Comparison of ENCODE assay signal across 12 cellular contexts in genomic region chr3:37944243-37944955, GRCh38. TPM values are rescaled to one million over a fixed set of nuclear protein-coding genes. Genes with fewer than 3 reads are reported as not detected.
A peak's percentile ranks its signal among the peaks of the same experiment; 100 is the strongest.
DNase-seq lines count a peak whose midpoint lies in the region; ATAC-seq and TF ChIP-seq lines count a peak whose summit lies in the region.
"Had no signal": no experiment of that assay in that cellular context is flagged by ENCODE, and none has a peak within 500 bp of the region (broad histone marks: within the 10 kb centered on the region; RNA-seq: fewer than 3 reads in every experiment).

No MANE protein-coding gene starts in this region.

- intact Hi-C loops in heart left ventricle (cut with DNase I): no loop called here

- 43 to 55% (median 53%) methylated on average over 4 of the region's 4 CpGs for WGBS in heart left ventricle, 4 donors
- WGBS in trophoblast cell (ENCODE audit: extremely low coverage, insufficient coverage, insufficient read length): no CpG with 5 or more reads among the region's 4 CpGs

- H3K79me1 ChIP-seq in trophoblast cell (ENCODE audit: low read length): peaks cover 16% of the 10 kb centered on the region

- TF ChIP-seq CTCF in heart left ventricle (IDR thresholded peaks at IDR 0.05): no peak

- H3K9me3 ChIP-seq in heart left ventricle (no peaks in the 10 kb centered on the region), trophoblast cell (ENCODE audit: insufficient read depth, low read depth, low read length) (no peaks in the 10 kb centered on the region)
- H3K9me3 ChIP-seq: HAP-1 had no signal

- H3K4me2 ChIP-seq in trophoblast cell (ENCODE audit: low read length): no peak overlapping the region

- peak; percentile 26 for ATAC-seq in activated T-helper 17 cell treated with anti-CD3 and anti-CD28 coated beads, Interleukin-2, amount 50 U/mL, for 72 hours (replicated peaks)
- ATAC-seq in heart left ventricle (peak in 3 of 4 donors; percentile 21 to 52 (median 34)), HG03196 (IDR thresholded peaks at IDR 0.05; ENCODE audit: unreplicated experiment) (no peak)
- ATAC-seq: activated T-cell treated with anti-CD3 and anti-CD28 coated beads, Interleukin-2, amount 50 U/mL, for 4 hours had no signal

- no peaks in the 10 kb centered on the region for H3K36me3 Mint-ChIP-seq in activated T-helper 17 cell treated with anti-CD3 and anti-CD28 coated beads, Interleukin-2, amount 50 U/mL, for 72 hours (ENCODE audit: low read depth)

- H3K4me3 Mint-ChIP-seq in activated T-helper 17 cell treated with anti-CD3 and anti-CD28 coated beads, Interleukin-2, amount 50 U/mL, for 72 hours: no peak overlapping the region
- H3K4me3 Mint-ChIP-seq: activated T-cell treated with anti-CD3 and anti-CD28 coated beads, Interleukin-2, amount 50 U/mL, for 4 hours had no signal

- peaks cover 4% of the 10 kb centered on the region for H3K79me2 ChIP-seq in ACC112 (ENCODE audit: control insufficient read depth, insufficient read depth, low read length, unreplicated experiment)
- H3K79me2 ChIP-seq in trophoblast cell (ENCODE audit: control insufficient read depth, insufficient read depth, low read length, poor library complexity): peaks cover 2% of the 10 kb centered on the region

- H4K91ac ChIP-seq in trophoblast cell (ENCODE audit: low read depth, low read length): peak overlapping the region; percentile 59

- H3K9me3 Mint-ChIP-seq in activated T-helper 17 cell treated with anti-CD3 and anti-CD28 coated beads, Interleukin-2, amount 50 U/mL, for 72 hours: no peaks in the 10 kb centered on the region
- H3K9me3 Mint-ChIP-seq: activated T-cell treated with anti-CD3 and anti-CD28 coated beads, Interleukin-2, amount 50 U/mL, for 4 hours had no signal

- no peak overlapping the region for H3K27ac ChIP-seq in ACC112 (ENCODE audit: low read depth, low read length)
- peak overlapping the region in 11 of 12 donors; percentile 33 to 82 (median 61) for H3K27ac ChIP-seq in heart left ventricle
- peak overlapping the region; percentile 53 for H3K27ac ChIP-seq in trophoblast cell (ENCODE audit: low read depth, low read length)

- H3K18ac ChIP-seq in trophoblast cell (ENCODE audit: low read length): peak overlapping the region; percentile 72

- H2BK12ac ChIP-seq in trophoblast cell (ENCODE audit: low read length): peak overlapping the region; percentile 75

- no peaks in the 10 kb centered on the region for H3K27me3 Mint-ChIP-seq in activated T-helper 17 cell treated with anti-CD3 and anti-CD28 coated beads, Interleukin-2, amount 50 U/mL, for 72 hours

- no peak for TF ChIP-seq POLR2A in heart left ventricle (IDR thresholded peaks at IDR 0.05)

- peak overlapping the region; percentile 48 for H3K14ac ChIP-seq in trophoblast cell (ENCODE audit: low read length)

- H2BK5ac ChIP-seq in trophoblast cell (ENCODE audit: low read depth, low read length, poor library complexity): peak overlapping the region; percentile 60

- peaks cover 4% of the 10 kb centered on the region for H3K4me1 Mint-ChIP-seq in activated T-helper 17 cell treated with anti-CD3 and anti-CD28 coated beads, Interleukin-2, amount 50 U/mL, for 72 hours

- DNase-seq in heart left ventricle (no peak), trophoblast cell (peak in 1 of 2 donors; percentile 9), NOMO-1 treated with dmso at 0.1 percent for 144 hours (lab: John Stamatoyannopoulos, UW; ENCODE audit: unreplicated experiment) (no peak), SK-N-DZ (ENCODE audit: low spot score) (no peak)
- DNase-seq in stimulated activated CD4-positive, alpha-beta T cell treated with anti-CD3 and anti-CD28 coated beads, Interleukin-12 subunit alpha, Interleukin-12 subunit beta, amount 100 ng/mL, for 4 hours: no peak
- DNase-seq: activated T-cell treated with anti-CD3 and anti-CD28 coated beads, Interleukin-2, amount 50 U/mL, for 4 hours; cerebellar nuclear complex; nucleus accumbens had no signal

- no peak overlapping the region for H3K23ac ChIP-seq in trophoblast cell (ENCODE audit: low read length)

- H2AFZ ChIP-seq in ACC112 (ENCODE audit: low read length, unreplicated experiment) (no peak overlapping the region), trophoblast cell (ENCODE audit: insufficient read depth, low read length, poor library complexity) (no peak overlapping the region)

- peak overlapping the region; percentile 52 for H2BK120ac ChIP-seq in trophoblast cell (ENCODE audit: insufficient read depth, low read length, poor library complexity)

- H2AK5ac ChIP-seq in trophoblast cell (ENCODE audit: low read length): peak overlapping the region; percentile 77

- no peak overlapping the region for H3K4ac ChIP-seq in trophoblast cell (ENCODE audit: low read depth, low read length)

- H3K4me1 ChIP-seq in ACC112 (ENCODE audit: control insufficient read depth, insufficient read depth, low read length, unreplicated experiment): peaks cover 36% of the 10 kb centered on the region
- peaks cover 12 to 78% (median 59%) of the 10 kb centered on the region in 12 donors for H3K4me1 ChIP-seq in heart left ventricle
- H3K4me1 ChIP-seq in trophoblast cell (ENCODE audit: control insufficient read depth in 1 of 2, insufficient read depth in 2 of 2, low read length in 2 of 2): peaks cover 32 to 38% of the 10 kb centered on the region in 2 experiments
- H3K4me1 ChIP-seq: HAP-1 had no signal

- H3K27me3 ChIP-seq in ACC112 (ENCODE audit: insufficient read depth, low read length) (no peaks in the 10 kb centered on the region), heart left ventricle (no peaks in the 10 kb centered on the region), trophoblast cell (ENCODE audit: insufficient read depth, low read length) (no peaks in the 10 kb centered on the region)

- peak overlapping the region; percentile 26; the same call in 1 of the 2 replicates for H3K4me3 ChIP-seq in ACC112 (ENCODE audit: low read depth, low read length)
- H3K4me3 ChIP-seq in heart left ventricle: peak overlapping the region in 2 of 12 donors; percentile 14 to 29
- H3K4me3 ChIP-seq in trophoblast cell (ENCODE audit: low read depth, low read length): no peak overlapping the region
- H3K4me3 ChIP-seq: HAP-1 had no signal

- H4K8ac ChIP-seq in trophoblast cell (ENCODE audit: low read depth, low read length): peak overlapping the region; percentile 4

- no peak overlapping the region for H3K9ac ChIP-seq in trophoblast cell (ENCODE audit: low read length)

- H3K36me3 ChIP-seq in ACC112 (ENCODE audit: insufficient read depth, low read length) (no peaks in the 10 kb centered on the region), heart left ventricle (peaks cover 0 to 17% (median 0%) of the 10 kb centered on the region in 9 donors), trophoblast cell (ENCODE audit: control insufficient read depth in 1 of 2, insufficient read depth in 2 of 2, low read length in 2 of 2) (no peaks in the 10 kb centered on the region)
- H3K36me3 ChIP-seq: HAP-1 had no signal

- H4K12ac ChIP-seq in trophoblast cell (ENCODE audit: low read depth, low read length): no peak overlapping the region

- no peak overlapping the region for H3K27ac Mint-ChIP-seq in activated T-helper 17 cell treated with anti-CD3 and anti-CD28 coated beads, Interleukin-2, amount 50 U/mL, for 72 hours

RNA-seq across cellular contexts. Expression of gene VILL, which starts 46.2 kb away (rescaled TPM):
- total RNA-seq in activated T-helper 17 cell treated with anti-CD3 and anti-CD28 coated beads, Interleukin-2, amount 50 U/mL, for 72 hours: 10 to 100 TPM; 12.7 to 13.4 TPM
- total RNA-seq in heart left ventricle: 1 to 10 TPM; 1.1 to 6.3 (median 2.6) TPM
- polyA plus RNA-seq in heart left ventricle: 1 to 10 TPM; 2.7 to 3.4 TPM
- polyA plus RNA-seq in trophoblast cell (2013): 0.82 and 0.85 TPM in 2 replicates
- 8.1 and 11.4 TPM in 2 replicates for polyA plus RNA-seq in SK-N-DZ (2014; cell fraction: cytosol; rRNA removed)
- polyA plus RNA-seq in SK-N-DZ (2014; cell fraction: nucleus; rRNA removed): 30.2 and 30.8 TPM in 2 replicates
